In genomic region chr18:61543518-61543917, GRCh38 we compare ENCODE assay signal across 1 cellular context.
TF ChIP-seq lines count a peak whose summit lies in the region.

No MANE protein-coding gene starts in this region.

TF ChIP-seq in HepG2, 621 proteins besides CTCF, POLR2A, EP300 and RAD21 (continued from another document):
- TF ChIP-seq E2F5 (CRISPR knock-in tag; conservative IDR thresholded peaks at IDR 0.05) (no peak), ZSCAN5A (CRISPR knock-in tag; IDR thresholded peaks at IDR 0.05; ENCODE audit: borderline replicate concordance) (no peak), HIVEP1 (CRISPR knock-in tag; IDR thresholded peaks at IDR 0.05) (no peak), ETV6 (CRISPR knock-in tag; conservative IDR thresholded peaks at IDR 0.05) (no peak), SMAD9 (CRISPR knock-in tag; IDR thresholded peaks at IDR 0.05) (no peak), GPBP1L1 (CRISPR knock-in tag; IDR thresholded peaks at IDR 0.05) (no peak), ZFP36L1 (CRISPR knock-in tag; IDR thresholded peaks at IDR 0.05) (no peak), SRSF4 (IDR thresholded peaks at IDR 0.05; ENCODE audit: low read depth, low read length, poor library complexity, severe bottlenecking) (no peak)
